In the genomic region with DNA sequence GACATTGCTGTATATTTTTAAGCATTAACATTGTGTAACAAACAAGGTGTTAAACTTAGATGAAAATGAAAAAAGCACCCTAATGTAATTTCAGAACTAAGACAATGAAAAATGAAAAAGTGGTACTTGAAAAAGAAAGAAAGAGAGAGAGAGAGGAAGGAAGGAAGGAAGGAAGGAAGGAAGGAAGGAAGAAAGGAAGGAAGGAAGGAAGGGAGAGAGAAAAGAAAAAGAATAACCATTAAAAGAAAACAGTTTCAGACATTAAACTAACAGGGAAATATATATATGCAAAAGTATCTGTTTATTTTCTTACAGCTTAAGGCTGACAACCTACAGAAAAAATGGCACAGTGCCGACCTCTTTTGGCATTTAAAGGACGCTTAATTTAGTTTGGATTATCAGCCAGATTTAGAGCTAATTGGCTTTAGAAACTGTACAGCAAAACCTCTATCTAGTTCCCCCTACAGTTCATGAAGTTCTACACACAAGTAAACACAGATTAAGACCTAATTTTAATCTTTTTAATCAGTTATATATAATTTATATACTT, we compare ENCODE assay signal across 17 cellular contexts.
"Had no signal": no experiment of that assay in that cellular context is flagged by ENCODE, and none has a peak within 500 bp of the region (broad histone marks: within the 10 kb centered on the region; RNA-seq: fewer than 3 reads in every experiment).

No MANE protein-coding gene starts in this region.

- H3K4me1 Mint-ChIP-seq: activated CD4-positive, alpha-beta T cell treated with anti-CD3 and anti-CD28 coated beads, Interleukin-2, amount 10 ng/mL, durations not matched to agents 7 days and 5 days had no signal

- DNase-seq: activated CD4-positive, alpha-beta T cell treated with anti-CD3 and anti-CD28 coated beads, Interleukin-2, amount 10 ng/mL, durations not matched to agents 7 days and 5 days; activated CD8-positive, alpha-beta T cell treated with anti-CD3 and anti-CD28 coated beads, Interleukin-2, amount 10 ng/mL, durations not matched to agents 7 days and 5 days; activated naive CD4-positive, alpha-beta T cell treated with Interleukin-2 at 50 U/mL for 16 hours; activated naive CD8-positive, alpha-beta T cell treated with anti-CD3 and anti-CD28 coated beads, Interleukin-2, amount 10 ng/mL, durations not matched to agents 7 days and 5 days; activated T-cell treated with anti-CD3 and anti-CD28 coated beads, Interleukin-2, amount 50 U/mL, for 24 hours; erythroblast; lower lobe of right lung; natural killer cell; posterior cingulate gyrus; stimulated activated CD4-positive, alpha-beta T cell treated with anti-CD3 and anti-CD28 coated beads, Interleukin-12 subunit alpha, Interleukin-12 subunit beta, amount 100 ng/mL, for 4 hours; stimulated activated CD4-positive, alpha-beta T cell treated with anti-CD3 and anti-CD28 coated beads, Interleukin-1b, Interleukin-23, amount 100 ng/mL, for 48 hours; stimulated activated CD8-positive, alpha-beta memory T cell treated with anti-CD3 and anti-CD28 coated beads, Interleukin-4, amount 100 ng/mL, for 48 hours; stimulated activated naive CD4-positive, alpha-beta T cell; T1000; thyroid gland had no signal

- H3K36me3 Mint-ChIP-seq: natural killer cell had no signal

- H3K4me3 ChIP-seq: coronary artery, lower lobe of right lung, thyroid gland had no signal

- H3K4me3 Mint-ChIP-seq: activated CD4-positive, alpha-beta T cell treated with anti-CD3 and anti-CD28 coated beads, Interleukin-2, amount 10 ng/mL, durations not matched to agents 7 days and 5 days; activated CD8-positive, alpha-beta T cell treated with anti-CD3 and anti-CD28 coated beads, Interleukin-2, amount 10 ng/mL, durations not matched to agents 7 days and 5 days; activated naive CD8-positive, alpha-beta T cell treated with anti-CD3 and anti-CD28 coated beads, Interleukin-2, amount 10 ng/mL, durations not matched to agents 7 days and 5 days; activated T-cell treated with anti-CD3 and anti-CD28 coated beads, Interleukin-2, amount 50 U/mL, for 24 hours; natural killer cell had no signal

- ATAC-seq: activated CD8-positive, alpha-beta T cell treated with anti-CD3 and anti-CD28 coated beads, Interleukin-2, amount 10 ng/mL, durations not matched to agents 7 days and 5 days; lower lobe of right lung; natural killer cell had no signal

- H3K9me3 ChIP-seq: lower lobe of right lung, thyroid gland had no signal

- H3K4me1 ChIP-seq: lower lobe of right lung, thyroid gland had no signal

- H3K27me3 ChIP-seq: thyroid gland had no signal

- H3K27me3 Mint-ChIP-seq: activated CD4-positive, alpha-beta T cell treated with anti-CD3 and anti-CD28 coated beads, Interleukin-2, amount 10 ng/mL, durations not matched to agents 7 days and 5 days; activated naive CD8-positive, alpha-beta T cell treated with anti-CD3 and anti-CD28 coated beads, Interleukin-2, amount 10 ng/mL, durations not matched to agents 7 days and 5 days; activated T-cell treated with anti-CD3 and anti-CD28 coated beads, Interleukin-2, amount 50 U/mL, for 24 hours had no signal

- H3K27ac Mint-ChIP-seq: activated CD4-positive, alpha-beta T cell treated with anti-CD3 and anti-CD28 coated beads, Interleukin-2, amount 10 ng/mL, durations not matched to agents 7 days and 5 days; activated CD8-positive, alpha-beta T cell treated with anti-CD3 and anti-CD28 coated beads, Interleukin-2, amount 10 ng/mL, durations not matched to agents 7 days and 5 days; activated naive CD8-positive, alpha-beta T cell treated with anti-CD3 and anti-CD28 coated beads, Interleukin-2, amount 10 ng/mL, durations not matched to agents 7 days and 5 days; activated T-cell treated with anti-CD3 and anti-CD28 coated beads, Interleukin-2, amount 50 U/mL, for 24 hours; activated T-helper 2 cell treated with anti-CD3 and anti-CD28 coated beads, Interferon-gamma antibody, Interleukin-2, Interleukin-4, amounts not matched to agents 10 μg/mL and 5 μg/mL and 100 μg/mL, durations not matched to agents 14 hours and 24 hours and 36 hours; natural killer cell had no signal

- H3K9me3 Mint-ChIP-seq: activated T-helper 2 cell treated with anti-CD3 and anti-CD28 coated beads, Interferon-gamma antibody, Interleukin-2, Interleukin-4, amounts not matched to agents 10 μg/mL and 5 μg/mL and 100 μg/mL, durations not matched to agents 14 hours and 24 hours and 36 hours; natural killer cell had no signal

- H3K27ac ChIP-seq: coronary artery, lower lobe of right lung, thyroid gland had no signal

- H3K36me3 ChIP-seq: lower lobe of right lung, thyroid gland had no signal
